Comparison of ENCODE assay signal across 12 cellular contexts in the genomic region with DNA sequence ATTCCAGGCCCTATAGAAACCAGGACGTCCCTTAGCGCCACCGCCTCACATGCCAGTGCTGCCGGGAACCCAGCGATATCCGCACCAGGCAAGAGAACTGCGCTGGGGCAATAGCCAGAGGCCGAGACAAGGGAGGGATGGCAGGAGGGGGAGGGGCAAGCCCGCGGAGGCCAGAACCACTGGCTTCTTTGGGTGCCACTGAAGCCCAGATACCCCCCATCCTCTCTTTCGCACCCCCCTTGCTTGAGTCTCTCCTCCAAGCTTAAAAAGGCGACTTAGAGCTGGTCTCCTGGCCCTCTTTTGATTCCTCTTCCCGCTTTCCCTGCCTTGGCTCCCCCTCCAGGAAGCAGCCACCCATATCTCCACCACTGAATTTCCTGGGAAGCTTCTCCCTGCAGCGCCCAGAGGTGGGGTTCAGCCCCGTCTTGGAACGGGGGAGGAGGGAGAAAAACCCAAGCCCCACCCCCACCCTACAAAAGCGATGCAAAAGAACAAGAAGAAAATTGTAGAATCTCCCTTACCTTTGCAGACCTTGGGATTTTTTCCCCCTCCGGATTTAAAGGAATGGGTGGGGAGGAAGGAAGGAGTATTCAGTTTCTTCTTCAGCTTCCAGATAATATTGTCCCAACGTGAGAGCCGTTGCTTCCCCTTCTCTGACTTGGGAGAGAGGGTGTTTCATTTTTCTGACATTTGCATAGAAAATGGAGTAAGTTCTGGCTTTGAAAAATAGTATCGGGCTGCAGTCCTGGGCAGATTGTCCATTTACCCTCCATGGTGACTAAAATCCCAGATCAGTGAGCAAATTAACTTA. TPM values are rescaled to one million over a fixed set of nuclear protein-coding genes. Genes with fewer than 3 reads are reported as not detected.
DNase-seq lines count a peak whose midpoint lies in the region; ATAC-seq and TF ChIP-seq lines count a peak whose summit lies in the region.
"Had no signal": no experiment of that assay in that cellular context is flagged by ENCODE, and none has a peak within 500 bp of the region (broad histone marks: within the 10 kb centered on the region; RNA-seq: fewer than 3 reads in every experiment).

No MANE protein-coding gene starts in this region.

- no peak overlapping the region for H3K27ac ChIP-seq in WERI-Rb-1
- peak overlapping the region; percentile 69 for H3K27ac ChIP-seq in mesodermal cell (ENCODE audit: low read depth, low read length, severe bottlenecking)
- H3K27ac ChIP-seq: BLaER1 had no signal

- no peaks in the 10 kb centered on the region for H3K9me3 Mint-ChIP-seq in natural killer cell treated with Interleukin-12 subunit alpha and Interleukin-12 subunit beta and Interleukin-15 and Interleukin-18, amount 100 ng/mL, for 72 hours
- H3K9me3 Mint-ChIP-seq in natural killer cell, result no peaks in the 10 kb centered on the region
- H3K9me3 Mint-ChIP-seq: activated B cell treated with CpG ODN at 0.5 μM for 24 hours; activated naive CD4-positive, alpha-beta T cell treated with anti-CD3 and anti-CD28 coated beads for 36 hours had no signal

- H3K4me3 ChIP-seq in WERI-Rb-1 (ENCODE audit: low read depth, low read length) (peak overlapping the region; percentile 16), mesodermal cell (ENCODE audit: extremely low read depth, insufficient read depth, low read length, poor library complexity, severe bottlenecking) (peak overlapping the region; percentile 33)
- H3K4me3 ChIP-seq: BLaER1 had no signal

- H3K27ac Mint-ChIP-seq in natural killer cell treated with Interleukin-12 subunit alpha and Interleukin-12 subunit beta and Interleukin-15 and Interleukin-18, amount 100 ng/mL, for 72 hours, result no peak overlapping the region
- no peak overlapping the region for H3K27ac Mint-ChIP-seq in natural killer cell
- H3K27ac Mint-ChIP-seq: activated B cell treated with CpG ODN at 0.5 μM for 24 hours; activated naive CD4-positive, alpha-beta T cell treated with anti-CD3 and anti-CD28 coated beads for 36 hours had no signal

- WGBS in mesodermal cell (ENCODE audit: insufficient coverage in 2 of 2), 2 experiments, result 0 to 1% methylated on average over 6 to 11 of the region's 21 CpGs

- peaks cover 6 to 8% of the 10 kb centered on the region in 2 donors for H3K4me1 Mint-ChIP-seq in natural killer cell treated with Interleukin-12 subunit alpha and Interleukin-12 subunit beta and Interleukin-15 and Interleukin-18, amount 100 ng/mL, for 72 hours (ENCODE audit: low read depth in 2 of 2)
- peaks cover 0 to 6% of the 10 kb centered on the region in 2 donors for H3K4me1 Mint-ChIP-seq in natural killer cell

- intact Hi-C loops in natural killer cell (cut with micrococcal nuclease), result no loop called here

- ATAC-seq in natural killer cell treated with Interleukin-12 subunit alpha and Interleukin-12 subunit beta and Interleukin-15 and Interleukin-18, amount 100 ng/mL, for 72 hours, result no peak
- no peak for ATAC-seq in natural killer cell
- ATAC-seq in GM21723 (IDR thresholded peaks at IDR 0.05; ENCODE audit: unreplicated experiment), result no peak
- ATAC-seq: esophagus mucosa had no signal

- DNase-seq in natural killer cell treated with Interleukin-12 subunit alpha and Interleukin-12 subunit beta and Interleukin-15 and Interleukin-18, amount 100 ng/mL, for 72 hours (ENCODE audit: low spot score), result no peak
- DNase-seq in natural killer cell (no peak), WERI-Rb-1 (no peak), NAMALWA (ENCODE audit: low spot score) (no peak), NCI-H510A (lab: John Stamatoyannopoulos, UW) (no peak), globus pallidus (ENCODE audit: low spot score) (no peak)
- DNase-seq: activated B cell treated with CpG ODN at 0.5 μM for 24 hours; activated naive CD4-positive, alpha-beta T cell treated with anti-CD3 and anti-CD28 coated beads for 36 hours had no signal

- peaks cover 5% of the 10 kb centered on the region for H3K9me3 ChIP-seq in WERI-Rb-1 (ENCODE audit: severe bottlenecking)
- H3K9me3 ChIP-seq in mesodermal cell (ENCODE audit: control insufficient read depth, low read length), result no peaks in the 10 kb centered on the region
- H3K9me3 ChIP-seq: BLaER1 had no signal

- H3K4me1 ChIP-seq in mesodermal cell (ENCODE audit: control insufficient read depth, insufficient read depth, low read length, poor library complexity, severe bottlenecking), result peaks cover 9% of the 10 kb centered on the region
- H3K4me1 ChIP-seq: BLaER1 had no signal

- H3K27me3 Mint-ChIP-seq in natural killer cell treated with Interleukin-12 subunit alpha and Interleukin-12 subunit beta and Interleukin-15 and Interleukin-18, amount 100 ng/mL, for 72 hours, result peaks cover 45 to 56% of the 10 kb centered on the region in 2 donors
- H3K27me3 Mint-ChIP-seq in natural killer cell (ENCODE audit: low read depth in 2 of 2), result peaks cover 53 to 74% of the 10 kb centered on the region in 2 donors

- TF ChIP-seq CTCF in natural killer cell (IDR thresholded peaks at IDR 0.05), result no peak
- 0 out of 2 replicates have a peak, but pooled peaks have one; percentile 6 for TF ChIP-seq CTCF in WERI-Rb-1 (IDR thresholded peaks at IDR 0.05; ENCODE audit: low read depth, low read length)

- peaks cover 81% of the 10 kb centered on the region for H3K27me3 ChIP-seq in WERI-Rb-1 (ENCODE audit: insufficient read depth, low read depth, severe bottlenecking)

- H3K36me3 Mint-ChIP-seq in natural killer cell treated with Interleukin-12 subunit alpha and Interleukin-12 subunit beta and Interleukin-15 and Interleukin-18, amount 100 ng/mL, for 72 hours, result no peaks in the 10 kb centered on the region
- no peaks in the 10 kb centered on the region for H3K36me3 Mint-ChIP-seq in natural killer cell

- H3K36me3 ChIP-seq in WERI-Rb-1, result no peaks in the 10 kb centered on the region
- no peaks in the 10 kb centered on the region for H3K36me3 ChIP-seq in mesodermal cell (ENCODE audit: control insufficient read depth, insufficient read depth, low read length)
- H3K36me3 ChIP-seq: BLaER1 had no signal

- H3K4me3 Mint-ChIP-seq in natural killer cell treated with Interleukin-12 subunit alpha and Interleukin-12 subunit beta and Interleukin-15 and Interleukin-18, amount 100 ng/mL, for 72 hours, result peak overlapping the region; percentile 52
- no peak overlapping the region for H3K4me3 Mint-ChIP-seq in natural killer cell

RNA-seq across cellular contexts. Expression of a gene that starts 0.6 kb away (rescaled TPM):
- 1 to 10 TPM; 1.9 to 2.2 TPM for total RNA-seq in natural killer cell treated with Interleukin-12 subunit alpha and Interleukin-12 subunit beta and Interleukin-15 and Interleukin-18, amount 100 ng/mL, for 72 hours
- not detected for total RNA-seq in natural killer cell
- 38.9 TPM for polyA plus RNA-seq in mesodermal cell (2013, experiment 1 of 2)
- polyA plus RNA-seq in mesodermal cell (2013, experiment 2 of 2), result 49.8 TPM
- total RNA-seq: activated B cell treated with CpG ODN at 0.5 μM for 24 hours; activated naive CD4-positive, alpha-beta T cell treated with anti-CD3 and anti-CD28 coated beads for 36 hours had no signal

RNA-seq across cellular contexts. Expression of a gene that starts 6.7 kb away (rescaled TPM):
- total RNA-seq in natural killer cell treated with Interleukin-12 subunit alpha and Interleukin-12 subunit beta and Interleukin-15 and Interleukin-18, amount 100 ng/mL, for 72 hours, result 1 to 10 TPM; 1.1 to 2.7 TPM
- 1 to 10 TPM in 1 of 3 donors, under 1 TPM in 2; 0.45 to 1.4 (median 0.97) TPM for total RNA-seq in natural killer cell
- 10.4 TPM for polyA plus RNA-seq in mesodermal cell (2013, experiment 1 of 2)
- polyA plus RNA-seq in mesodermal cell (2013, experiment 2 of 2), result 19.8 TPM

RNA-seq across cellular contexts. Expression of a gene that starts 10.6 kb away (rescaled TPM):
- under 1 TPM in 1 of 2 donors, not detected in 1; 0.70 TPM for total RNA-seq in natural killer cell treated with Interleukin-12 subunit alpha and Interleukin-12 subunit beta and Interleukin-15 and Interleukin-18, amount 100 ng/mL, for 72 hours
- not detected for total RNA-seq in natural killer cell
- polyA plus RNA-seq in mesodermal cell (2013, experiment 1 of 2), result 13.7 TPM
- 15.0 TPM for polyA plus RNA-seq in mesodermal cell (2013, experiment 2 of 2)
- total RNA-seq: activated B cell treated with CpG ODN at 0.5 μM for 24 hours; activated naive CD4-positive, alpha-beta T cell treated with anti-CD3 and anti-CD28 coated beads for 36 hours had no signal

RNA-seq across cellular contexts. Expression of a gene that starts 10.9 kb away (rescaled TPM):
- total RNA-seq in natural killer cell treated with Interleukin-12 subunit alpha and Interleukin-12 subunit beta and Interleukin-15 and Interleukin-18, amount 100 ng/mL, for 72 hours, result not detected
- not detected for total RNA-seq in natural killer cell
- 30.0 TPM for polyA plus RNA-seq in mesodermal cell (2013, experiment 1 of 2)
- polyA plus RNA-seq in mesodermal cell (2013, experiment 2 of 2), result 41.5 TPM
- total RNA-seq: activated B cell treated with CpG ODN at 0.5 μM for 24 hours; activated naive CD4-positive, alpha-beta T cell treated with anti-CD3 and anti-CD28 coated beads for 36 hours; esophagus mucosa had no signal

RNA-seq across cellular contexts. Expression of a gene that starts 14.1 kb away (rescaled TPM):
- total RNA-seq in natural killer cell treated with Interleukin-12 subunit alpha and Interleukin-12 subunit beta and Interleukin-15 and Interleukin-18, amount 100 ng/mL, for 72 hours, result 10 to 100 TPM in 1 of 2 donors, 1 to 10 TPM in 1; 9.0 to 15.4 TPM
- total RNA-seq in natural killer cell, result 10 to 100 TPM in 2 of 3 donors, 1 to 10 TPM in 1; 7.9 to 15.6 (median 15.3) TPM
- polyA plus RNA-seq in mesodermal cell (2013, experiment 1 of 2), result 28.7 TPM
- polyA plus RNA-seq in mesodermal cell (2013, experiment 2 of 2), result 27.8 TPM
